8 cellular contexts compared by ENCODE assay signal in the genomic region with DNA sequence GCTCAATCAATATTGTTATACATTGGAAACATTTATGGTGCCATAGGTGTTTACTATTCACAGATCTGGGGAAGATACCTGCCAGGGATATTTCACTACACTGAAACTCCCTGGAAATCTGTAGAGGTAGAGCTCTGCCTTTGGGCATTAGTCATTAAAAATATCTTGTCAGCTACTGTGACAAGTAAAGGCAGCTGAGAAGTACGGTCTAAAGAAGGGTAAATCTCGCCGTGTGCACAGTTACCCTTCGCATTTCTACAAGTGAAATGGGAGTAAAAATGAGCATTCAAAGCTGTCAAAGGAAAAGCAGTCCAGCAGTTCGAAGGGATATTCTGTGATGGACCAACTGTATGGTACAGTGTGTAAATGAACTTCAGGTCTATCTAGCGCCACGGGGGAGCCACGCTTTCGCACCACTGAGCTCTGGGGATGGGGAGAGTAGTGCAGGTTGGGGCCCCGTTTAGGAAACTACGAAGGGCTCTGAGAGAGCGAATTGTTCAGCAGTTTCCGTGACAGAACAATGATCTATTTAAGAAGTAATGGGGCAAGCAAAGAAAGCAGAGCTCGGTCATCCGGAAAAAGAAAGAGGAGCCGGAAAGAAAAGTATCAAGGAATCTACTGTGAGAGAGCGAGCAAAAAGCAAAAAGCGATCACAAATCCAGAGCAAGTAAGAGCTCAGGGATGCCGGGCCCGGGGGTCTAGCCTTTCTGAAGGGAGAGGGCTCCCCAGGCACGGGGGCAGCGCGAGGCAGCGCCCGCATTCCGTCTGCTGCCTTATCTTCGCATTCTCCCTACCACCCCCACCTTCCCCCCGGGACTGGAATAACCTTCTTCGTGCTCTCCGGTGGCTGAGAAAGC. TPM values are rescaled to one million over a fixed set of nuclear protein-coding genes. Genes with fewer than 3 reads are reported as not detected.
A peak's percentile ranks its signal among the peaks of the same experiment; 100 is the strongest.
DNase-seq lines count a peak whose midpoint lies in the region; ATAC-seq and TF ChIP-seq lines count a peak whose summit lies in the region.

No MANE protein-coding gene starts in this region.

- WGBS in lower leg skin, 2 donors = 1% methylated on average over 30 of the region's 30 CpGs

- peak overlapping the region; percentile 88 for H3K4me3 ChIP-seq in Jurkat, Clone E6-1 (ENCODE audit: low read length)
- peak overlapping the region; percentile 92 for H3K4me3 ChIP-seq in lower leg skin (ENCODE audit: low read depth, poor library complexity, severe bottlenecking)

- TF ChIP-seq CTCF in lower leg skin (IDR thresholded peaks at IDR 0.05) = no peak

- intact Hi-C loops in lower leg skin (cut with DNase I; ENCODE audit: low total_unique reads) = no loop called here

- TF ChIP-seq POLR2A in lower leg skin (IDR thresholded peaks at IDR 0.05) = no peak

- DNase-seq in NCI-H2029 treated with DMSO at 0.1 percent for 48 hours (lab: John Stamatoyannopoulos, UW) = peak; percentile 3
- no peak for DNase-seq in NCI-H2029 (lab: John Stamatoyannopoulos, UW)
- no peak for DNase-seq in Jurkat, Clone E6-1 (ENCODE audit: low read depth, low spot score)
- DNase-seq in activated CD4-positive, alpha-beta T cell treated with anti-CD3 and anti-CD28 coated beads for 1 hour = peak; percentile 20
- peak; percentile 29 for DNase-seq in dermis blood vessel endothelial cell
- DNase-seq in lower leg skin (ENCODE audit: low spot score in 2 of 2) = peak in 1 of 2 donors; percentile 87
- DNase-seq in stimulated activated CD4-positive, alpha-beta T cell treated with anti-CD3 and anti-CD28 coated beads, TNF-alpha, amount 100 ng/mL, for 1 hour (ENCODE audit: low read depth in 3 of 3, low spot score in 1 of 3) = peak in 2 of 3 donors; percentile 2 to 10

- no peak for ATAC-seq in HG03280 (IDR thresholded peaks at IDR 0.05; ENCODE audit: unreplicated experiment)

RNA-seq across cellular contexts. Expression of gene TIGD4, which starts 0.6 kb away (rescaled TPM):
- polyA plus RNA-seq in Jurkat, Clone E6-1 (2012; ENCODE audit: insufficient read depth, insufficient read length) = 0.47 TPM
- total RNA-seq in dermis blood vessel endothelial cell (0.05 and 0.17 TPM in 2 replicates), lower leg skin (under 1 TPM in 3 of 4 donors, not detected in 1; 0.10 to 0.36 (median 0.27) TPM)

RNA-seq across cellular contexts. Expression of gene ARFIP1, which starts 0.9 kb away (rescaled TPM):
- polyA plus RNA-seq in Jurkat, Clone E6-1 (2012; ENCODE audit: insufficient read depth, insufficient read length) = 14.4 TPM
- 34.4 and 34.5 TPM in 2 replicates for total RNA-seq in dermis blood vessel endothelial cell
- 10 to 100 TPM; 21.3 to 36.1 (median 33.2) TPM for total RNA-seq in lower leg skin

Comparison
In these comparisons a context has a peak if more than half of its experiments do, and no peak if none do; other contexts are left out.
1. DNase-seq: peak in NCI-H2029 treated with DMSO at 0.1 percent for 48 hours (single experiment), activated CD4-positive, alpha-beta T cell treated with anti-CD3 and anti-CD28 coated beads for 1 hour (single experiment), dermis blood vessel endothelial cell (single experiment) and stimulated activated CD4-positive, alpha-beta T cell treated with anti-CD3 and anti-CD28 coated beads, TNF-alpha, amount 100 ng/mL, for 1 hour (2 of 3); none in NCI-H2029 (single experiment) and Jurkat, Clone E6-1 (single experiment).